Comparison of ENCODE assay signal across 1 cellular context in genomic region chr16:3106205-3106928, GRCh38.
TF ChIP-seq lines count a peak whose summit lies in the region.

No MANE protein-coding gene starts in this region.

TF ChIP-seq in IMR-90, 13 proteins besides CTCF, POLR2A, EP300 and RAD21 (continued from another document):
- TF ChIP-seq MXI1 (IDR thresholded peaks at IDR 0.05; ENCODE audit: borderline replicate concordance, low read depth, low read length): 0 out of 2 replicates have a peak, but pooled peaks have one; percentile 54
